ENCODE assay signal across 15 cellular contexts in the genomic region with DNA sequence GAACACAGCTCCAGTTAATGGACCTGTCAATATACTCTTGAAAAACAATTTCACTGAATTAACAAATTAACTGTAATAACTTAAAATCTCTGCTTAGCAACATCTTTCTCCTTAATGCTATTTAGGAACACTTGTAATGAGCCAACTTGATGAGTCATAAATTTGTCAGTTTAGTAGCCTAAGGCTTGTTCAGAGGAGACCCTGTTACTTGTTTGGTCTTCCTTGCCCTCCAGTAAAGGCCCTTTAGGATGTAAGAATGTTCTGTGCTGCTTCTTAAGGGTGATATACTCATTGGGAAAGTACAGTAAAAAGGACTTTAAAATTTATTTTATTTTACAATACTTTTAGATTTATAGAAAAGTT. TPM values are rescaled to one million over a fixed set of nuclear protein-coding genes. Genes with fewer than 3 reads are reported as not detected.
DNase-seq lines count a peak whose midpoint lies in the region; ATAC-seq and TF ChIP-seq lines count a peak whose summit lies in the region.
"Had no signal": no experiment of that assay in that cellular context is flagged by ENCODE, and none has a peak within 500 bp of the region (broad histone marks: within the 10 kb centered on the region; RNA-seq: fewer than 3 reads in every experiment).

No MANE protein-coding gene starts in this region.

- H3K9me3 ChIP-seq in mammary epithelial cell (replicated peaks; ENCODE audit: insufficient read depth, low read length), result no peaks in the 10 kb centered on the region
- H3K9me3 ChIP-seq in SK-N-MC (ENCODE audit: low read depth, low read length), result no peaks in the 10 kb centered on the region
- no peaks in the 10 kb centered on the region for H3K9me3 ChIP-seq in transverse colon
- H3K9me3 ChIP-seq in aorta (ENCODE audit: control insufficient read depth, low read length), result no peaks in the 10 kb centered on the region
- H3K9me3 ChIP-seq in BE2C, result no peaks in the 10 kb centered on the region
- H3K9me3 ChIP-seq: esophagus muscularis mucosa, stomach had no signal

- in situ Hi-C loops in mammary epithelial cell (cut with MboI; ENCODE audit: low sequenced_read_pairs in 2 of 2) (no loop called here), transverse colon (cut with MboI; ENCODE audit: low pct_ligation_motif_present in 1 of 4, low pct_unique_long_range_greater_than_20kb in 1 of 4, low sequenced_read_pairs in 3 of 4) (no loop called here)

- H3K27ac ChIP-seq in mammary epithelial cell (ENCODE audit: insufficient read depth, low read depth, low read length) (no peak overlapping the region), SK-N-MC (peak overlapping the region; percentile 45), transverse colon (peak overlapping the region; percentile 53 to 73 (median 62)), aorta (ENCODE audit: low read depth in 1 of 2, low read length in 2 of 2) (no peak overlapping the region)
- H3K27ac ChIP-seq: coronary artery, esophagus muscularis mucosa had no signal

- peaks cover 62% of the 10 kb centered on the region for H3K36me3 ChIP-seq in mammary epithelial cell (ENCODE audit: insufficient read depth, low read length)
- H3K36me3 ChIP-seq in SK-N-MC (ENCODE audit: insufficient read depth, low read length), result peaks cover 96% of the 10 kb centered on the region
- H3K36me3 ChIP-seq in transverse colon, result peaks cover 0 to 7% (median 0%) of the 10 kb centered on the region in 4 donors
- H3K36me3 ChIP-seq in aorta (ENCODE audit: control insufficient read depth in 1 of 2, insufficient read depth in 2 of 2, low read length in 1 of 2), result no peaks in the 10 kb centered on the region
- H3K36me3 ChIP-seq in BE2C, result peaks cover 88% of the 10 kb centered on the region

- TF ChIP-seq EP300 in transverse colon (IDR thresholded peaks at IDR 0.05; ENCODE audit: low read depth), result no peak

- TF ChIP-seq CTCF in MCF 10A (IDR thresholded peaks at IDR 0.05; ENCODE audit: unreplicated experiment), result no peak
- no peak for TF ChIP-seq CTCF in mammary epithelial cell (conservative IDR thresholded peaks at IDR 0.05 in 1 of 2, IDR thresholded peaks at IDR 0.05 in 1 of 2; ENCODE audit: extremely low read depth in 1 of 2, insufficient read depth in 1 of 2, low read depth in 1 of 2, low read length in 2 of 2)
- no peak for TF ChIP-seq CTCF in transverse colon (IDR thresholded peaks at IDR 0.05)
- no peak for TF ChIP-seq CTCF in BE2C (IDR thresholded peaks at IDR 0.05; ENCODE audit: low read depth, low read length)

- no peak for TF ChIP-seq POLR2A in transverse colon (IDR thresholded peaks at IDR 0.05)

- no peak overlapping the region for H2AFZ ChIP-seq in mammary epithelial cell (ENCODE audit: low read depth, low read length)

- peaks cover 36% of the 10 kb centered on the region for H3K79me2 ChIP-seq in mammary epithelial cell (ENCODE audit: insufficient read depth, low read length)

- peak; percentile 53 for DNase-seq in MCF 10A (ENCODE audit: unreplicated experiment)
- no peak for DNase-seq in mammary epithelial cell
- DNase-seq in SK-N-MC (ENCODE audit: low read depth, low spot score), result no peak
- DNase-seq in fibroblast of gingiva (ENCODE audit: low read depth), result peak; percentile 60
- DNase-seq in transverse colon, result no peak
- no peak for DNase-seq in aorta
- DNase-seq in effector CD8-positive, alpha-beta T cell (lab: John Stamatoyannopoulos, UW), result no peak
- DNase-seq in BE2C, result no peak
- DNase-seq: Karpas-422; NCI-H1694 treated with DMSO at 0.1 percent for 48 hours; NCI-H524 treated with DMSO at 0.1 percent for 48 hours; stimulated activated CD4-positive, alpha-beta T cell treated with anti-CD3 and anti-CD28 coated beads, Interleukin-12 subunit alpha, Interleukin-12 subunit beta, amount 100 ng/mL, for 4 hours had no signal

- no peak overlapping the region for H3K4me3 Mint-ChIP-seq in MCF 10A (ENCODE audit: unreplicated experiment)

- H3K4me1 Mint-ChIP-seq in MCF 10A (ENCODE audit: insufficient read depth, unreplicated experiment), result peaks cover 17% of the 10 kb centered on the region

- CTCF ChIA-PET in MCF 10A (lab: Yijun Ruan, JAX), result no interaction called here
- CTCF ChIA-PET in mammary epithelial cell (lab: Charles Lee; ENCODE audit: low non-redundant PET), result no interaction called here

- H3K4me3 ChIP-seq in mammary epithelial cell (replicated peaks in 1 of 3; ENCODE audit: insufficient read depth in 1 of 3, low read depth in 2 of 3, low read length in 3 of 3) (no peak overlapping the region), SK-N-MC (no peak overlapping the region), transverse colon (no peak overlapping the region), aorta (ENCODE audit: low read length in 2 of 2) (no peak overlapping the region), BE2C (ENCODE audit: low read depth, low read length) (no peak overlapping the region)
- H3K4me3 ChIP-seq: coronary artery, esophagus muscularis mucosa, stomach had no signal

- no peak overlapping the region for H3K9ac ChIP-seq in mammary epithelial cell (ENCODE audit: insufficient read depth, low read length)
- H3K9ac ChIP-seq in SK-N-MC (ENCODE audit: insufficient read length), result no peak overlapping the region

- H3K9me3 Mint-ChIP-seq in MCF 10A (ENCODE audit: unreplicated experiment), result no peaks in the 10 kb centered on the region

- H3K36me3 Mint-ChIP-seq in MCF 10A (ENCODE audit: insufficient read depth, unreplicated experiment), result peaks cover 98% of the 10 kb centered on the region

- H3K4me1 ChIP-seq in mammary epithelial cell (ENCODE audit: insufficient read depth, low read length) (peaks cover 20% of the 10 kb centered on the region), transverse colon (peaks cover 0 to 40% (median 25%) of the 10 kb centered on the region in 4 donors), aorta (ENCODE audit: control insufficient read depth in 1 of 2, insufficient read depth in 2 of 2, low read length in 2 of 2) (peaks cover 0 to 4% of the 10 kb centered on the region in 2 donors), BE2C (0 out of 2 replicates have a peak, but pooled peaks cover 5% of the 10 kb centered on the region)

- no TSS peak for BruUV-seq in MCF 10A (replicated peaks; lab: Mats Ljungman, UMichigan)
- no TSS peak for BruUV-seq in mammary epithelial cell (replicated peaks; lab: Mats Ljungman, UMichigan)

- H3K27me3 ChIP-seq in mammary epithelial cell (ENCODE audit: insufficient read depth, low read length) (no peaks in the 10 kb centered on the region), transverse colon (no peaks in the 10 kb centered on the region), aorta (ENCODE audit: control insufficient read depth in 1 of 2, insufficient read depth in 2 of 2, low read length in 1 of 2) (no peaks in the 10 kb centered on the region), BE2C (no peaks in the 10 kb centered on the region)
- H3K27me3 ChIP-seq: esophagus muscularis mucosa, stomach had no signal

- dilution Hi-C loops in mammary epithelial cell (cut with HindIII; ENCODE audit: low sequenced_read_pairs), result no loop called here

- peak overlapping the region; percentile 49 for H3K27ac Mint-ChIP-seq in MCF 10A (ENCODE audit: low read depth, unreplicated experiment)

- POLR2A ChIA-PET in MCF 10A (lab: Yijun Ruan, JAX), result interaction anchor here (0.7 to 20.1 kb wide), 6 partner anchors 7 to 1104 kb away, joined by 3 to 413 read pairs (median 4); partner anchors contain the start of gene MATR3

- no peak for ATAC-seq in aorta (ENCODE audit: low FRiP score)

- H4K20me1 ChIP-seq in mammary epithelial cell (ENCODE audit: insufficient read depth, low read length), result no peaks in the 10 kb centered on the region

- no peaks in the 10 kb centered on the region for H3K27me3 Mint-ChIP-seq in MCF 10A (ENCODE audit: insufficient read depth, unreplicated experiment)

- intact Hi-C loops in MCF 10A (cut with micrococcal nuclease), result no loop called here
- intact Hi-C loops in mammary epithelial cell (cut with micrococcal nuclease), result no loop called here
- intact Hi-C loops in transverse colon (cut with DNase I; ENCODE audit: low total_unique reads), result no loop called here
- intact Hi-C loops in aorta (cut with DNase I), result no loop called here

- no peak overlapping the region for H3K4me2 ChIP-seq in mammary epithelial cell (ENCODE audit: insufficient read depth, low read depth, low read length)

RNA-seq across cellular contexts. Expression of gene MATR3, which starts 11.4 kb away (rescaled TPM):
- total RNA-seq in MCF 10A (2022) (152 and 159 TPM in 2 replicates), mammary epithelial cell (100 to 1,000 TPM; 118 to 185 TPM), transverse colon (100 to 1,000 TPM in 3 of 4 donors, 10 to 100 TPM in 1; 97.3 to 190 (median 134) TPM), aorta (100 to 1,000 TPM; 183 to 194 TPM)
- polyA plus RNA-seq in mammary epithelial cell (62.8 TPM), aorta (100 to 1,000 TPM; 104 to 163 TPM)
- polyA minus RNA-seq in mammary epithelial cell, result 219 TPM
- polyA plus RNA-seq in BE2C (2012; ENCODE audit: insufficient read depth, insufficient read length, low read depth), result 178 TPM

RNA-seq across cellular contexts. Expression of gene PAIP2, which starts 59.5 kb away (rescaled TPM):
- total RNA-seq in MCF 10A (2022) (104 and 108 TPM in 2 replicates), mammary epithelial cell (10 to 100 TPM; 38.0 to 43.6 TPM), transverse colon (10 to 100 TPM; 13.8 to 67.3 (median 36.5) TPM), aorta (10 to 100 TPM; 77.6 to 82.1 TPM)
- polyA plus RNA-seq in mammary epithelial cell (37.5 TPM), aorta (100 to 1,000 TPM; 102 to 154 TPM)
- polyA minus RNA-seq in mammary epithelial cell, result 22.4 TPM
- polyA plus RNA-seq in BE2C (2012; ENCODE audit: insufficient read depth, insufficient read length, low read depth), result 185 TPM

Comparison
In these comparisons a context has a peak if more than half of its experiments do, and no peak if none do; other contexts are left out.
1. DNase-seq: peak in MCF 10A (single experiment) and fibroblast of gingiva (single experiment); none in mammary epithelial cell (single experiment), SK-N-MC (single experiment), transverse colon (single experiment), aorta (0 of 2), effector CD8-positive, alpha-beta T cell (single experiment) and BE2C (single experiment).
2. H3K27ac ChIP-seq: peak in SK-N-MC (single experiment) and transverse colon (4 of 4); none in mammary epithelial cell (single experiment) and aorta (0 of 2).